In genomic region chr21:41783476-41784150, GRCh38 we compare ENCODE assay signal across 10 cellular contexts. TPM values are rescaled to one million over a fixed set of nuclear protein-coding genes. Genes with fewer than 3 reads are reported as not detected.
DNase-seq lines count a peak whose midpoint lies in the region; TF ChIP-seq lines count a peak whose summit lies in the region.
"Had no signal": no experiment of that assay in that cellular context is flagged by ENCODE, and none has a peak within 500 bp of the region (broad histone marks: within the 10 kb centered on the region; RNA-seq: fewer than 3 reads in every experiment).

No MANE protein-coding gene starts in this region.

- BruUV-seq in Calu3 (replicated peaks; lab: Mats Ljungman, UMichigan) = no TSS peak

- CTCF ChIA-PET in Calu3 (lab: Charles Lee) = interaction anchor here (0.6 to 1.5 kb wide), 4 partner anchors 12 to 327 kb away, joined by 3 to 11 read pairs (median 4); no protein-coding TSS in a partner anchor

- peak overlapping the region; percentile 15 for H3K4me3 Mint-ChIP-seq in Calu3 (ENCODE audit: low read depth, unreplicated experiment)
- H3K4me3 Mint-ChIP-seq: activated B cell treated with CpG ODN at 0.5 μM for 24 hours had no signal

- intact Hi-C loops in Calu3 (cut with micrococcal nuclease; ENCODE audit: unreplicated experiment) = no loop called here
- intact Hi-C loops in cardiac septum (cut with DNase I) = no loop called here

- H3K9me3 Mint-ChIP-seq in Calu3 (ENCODE audit: low read depth, unreplicated experiment) = no peaks in the 10 kb centered on the region
- H3K9me3 Mint-ChIP-seq: activated B cell treated with CpG ODN at 0.5 μM for 24 hours had no signal

- peaks cover 50% of the 10 kb centered on the region for H3K4me1 Mint-ChIP-seq in Calu3 (ENCODE audit: low read depth, unreplicated experiment)

- peaks cover 7% of the 10 kb centered on the region for H3K36me3 Mint-ChIP-seq in Calu3 (ENCODE audit: insufficient read depth, unreplicated experiment)

- H3K27ac Mint-ChIP-seq in Calu3 (ENCODE audit: unreplicated experiment) = peak overlapping the region; percentile 62
- H3K27ac Mint-ChIP-seq: activated B cell treated with CpG ODN at 0.5 μM for 24 hours had no signal

- peak; percentile 86 for DNase-seq in Calu3
- peak; percentile 65 for DNase-seq in KBM-7
- peak; percentile 87 for DNase-seq in SK-MEL-5 (ENCODE audit: low read depth, low spot score)
- peak; percentile 86 for DNase-seq in islet precursor cell
- DNase-seq in dedifferentiated amniotic fluid mesenchymal stem cell (ENCODE audit: extremely low spot score) = no peak
- DNase-seq in cardiac septum (ENCODE audit: low spot score) = no peak
- DNase-seq in UCSD-AML1 (lab: John Stamatoyannopoulos, UW; ENCODE audit: unreplicated experiment) = no peak
- DNase-seq in stimulated activated CD4-positive, alpha-beta T cell treated with anti-CD3 and anti-CD28 coated beads, Interleukin-1b, Interleukin-23, amount 100 ng/mL, for 48 hours = no peak
- DNase-seq: activated B cell treated with CpG ODN at 0.5 μM for 24 hours; effector CD8-positive, alpha-beta T cell had no signal

- in situ Hi-C loops in KBM-7 (cut with MboI; ENCODE audit: low pct_unique_long_range_greater_than_20kb, low sequenced_read_pairs) = no loop called here
- in situ Hi-C loops in SK-MEL-5 (cut with HindIII; ENCODE audit: low pct_unique_long_range_greater_than_20kb, low sequenced_read_pairs) = no loop called here

- TF ChIP-seq CTCF in Calu3 (IDR thresholded peaks at IDR 0.05; ENCODE audit: unreplicated experiment) = no peak

- H3K27me3 Mint-ChIP-seq in Calu3 (ENCODE audit: unreplicated experiment) = no peaks in the 10 kb centered on the region

RNA-seq across cellular contexts. Expression of gene RIPK4, which starts 16.8 kb away (rescaled TPM):
- 30.0 and 30.3 TPM in 2 replicates for total RNA-seq in Calu3 (2022)
- 22.8 and 25.8 TPM in 2 replicates for total RNA-seq in SK-MEL-5 (2014; rRNA removed; shearing (Covaris generic))
- polyA plus RNA-seq in SK-MEL-5 (2015; cell fraction: cytosol; rRNA removed) = 38.3 and 43.9 TPM in 2 replicates
- 66.5 and 93.6 TPM in 2 replicates for polyA plus RNA-seq in SK-MEL-5 (2015; cell fraction: nucleus; rRNA removed)
- total RNA-seq in cardiac septum = 0.13 TPM

Comparison
In these comparisons a context has a peak if more than half of its experiments do, and no peak if none do; other contexts are left out.
1. DNase-seq: peak in Calu3 (single experiment), KBM-7 (single experiment), SK-MEL-5 (single experiment) and islet precursor cell (single experiment); none in dedifferentiated amniotic fluid mesenchymal stem cell (single experiment), cardiac septum (single experiment), UCSD-AML1 (single experiment) and stimulated activated CD4-positive, alpha-beta T cell treated with anti-CD3 and anti-CD28 coated beads, Interleukin-1b, Interleukin-23, amount 100 ng/mL, for 48 hours (single experiment).
2. RNA of gene RIPK4, which starts 16.8 kb away (total RNA-seq): 30.0 to 30.3 TPM in Calu3 and 22.8 to 25.8 TPM in SK-MEL-5; 0.13 TPM in cardiac septum (single experiment); every median in the first group is over 10 times any median in the second.